13 cellular contexts compared by ENCODE assay signal in the genomic region with DNA sequence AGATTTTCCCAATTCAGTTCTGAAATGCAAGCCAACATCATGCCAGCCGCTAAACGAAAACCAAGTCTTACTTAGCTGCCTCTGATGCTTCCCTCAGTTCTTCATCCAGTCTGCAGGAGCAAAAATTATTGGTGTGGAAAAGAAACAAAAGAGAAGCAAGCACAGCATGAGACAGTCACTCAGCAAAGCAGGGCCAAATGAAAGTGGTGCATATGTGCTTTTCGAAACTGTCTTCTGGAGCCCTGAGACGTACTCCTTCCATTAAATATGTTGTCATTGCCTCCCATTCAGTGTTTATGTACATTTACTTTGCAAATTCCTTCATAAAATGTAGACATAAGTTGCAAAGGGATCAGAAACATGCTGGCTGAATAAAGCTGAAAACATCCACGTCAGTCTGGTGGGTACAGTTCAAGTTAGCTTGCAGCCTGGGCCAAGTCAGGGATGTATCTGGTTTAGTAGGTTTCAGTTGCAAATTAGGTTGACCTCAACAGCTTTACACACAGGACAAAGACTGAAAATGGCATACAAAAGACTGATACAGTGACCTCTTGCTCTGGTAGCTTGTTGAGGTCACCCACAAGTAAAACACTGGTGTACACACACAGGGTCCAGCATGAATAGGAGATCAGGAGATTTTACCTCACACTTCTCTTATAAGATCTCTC.
DNase-seq lines count a peak whose midpoint lies in the region; ATAC-seq lines count a peak whose summit lies in the region.
"Had no signal": no experiment of that assay in that cellular context is flagged by ENCODE, and none has a peak within 500 bp of the region (broad histone marks: within the 10 kb centered on the region; RNA-seq: fewer than 3 reads in every experiment).

No MANE protein-coding gene starts in this region.

- DNase-seq in fibroblast of gingiva (ENCODE audit: low read depth) (peak; percentile 29), NCI-H510A treated with DMSO at 0.1 percent for 48 hours (lab: John Stamatoyannopoulos, UW) (no peak), MV-4-11 (lab: John Stamatoyannopoulos, UW) (no peak), GM03348 (ENCODE audit: low spot score) (no peak)
- DNase-seq in stimulated activated CD4-positive, alpha-beta T cell treated with anti-CD3 and anti-CD28 coated beads, Interleukin-2, amount 100 ng/mL, for 24 hours: no peak
- DNase-seq: activated effector memory CD4-positive, alpha-beta T cell treated with Interleukin-2 at 50 U/mL for 16 hours; NCI-H1436 treated with DMSO at 0.1 percent for 48 hours; small intestine had no signal

- peak; percentile 99 for ATAC-seq in GM18867 (IDR thresholded peaks at IDR 0.05; ENCODE audit: unreplicated experiment)
- peak; percentile 92 for ATAC-seq in GM21717 (IDR thresholded peaks at IDR 0.05; ENCODE audit: unreplicated experiment)
- ATAC-seq in HG03175 (IDR thresholded peaks at IDR 0.05; ENCODE audit: unreplicated experiment): peak; percentile 87
- ATAC-seq: HCT116; stimulated activated memory B cell treated with anti-CD40 and anti-IgM and Interleukin-4, amounts not matched to agents 10 μg/mL and 1 μg/mL and 100 μg/mL, for 72 hours had no signal
